Comparison of ENCODE assay signal across 8 cellular contexts in the genomic region with DNA sequence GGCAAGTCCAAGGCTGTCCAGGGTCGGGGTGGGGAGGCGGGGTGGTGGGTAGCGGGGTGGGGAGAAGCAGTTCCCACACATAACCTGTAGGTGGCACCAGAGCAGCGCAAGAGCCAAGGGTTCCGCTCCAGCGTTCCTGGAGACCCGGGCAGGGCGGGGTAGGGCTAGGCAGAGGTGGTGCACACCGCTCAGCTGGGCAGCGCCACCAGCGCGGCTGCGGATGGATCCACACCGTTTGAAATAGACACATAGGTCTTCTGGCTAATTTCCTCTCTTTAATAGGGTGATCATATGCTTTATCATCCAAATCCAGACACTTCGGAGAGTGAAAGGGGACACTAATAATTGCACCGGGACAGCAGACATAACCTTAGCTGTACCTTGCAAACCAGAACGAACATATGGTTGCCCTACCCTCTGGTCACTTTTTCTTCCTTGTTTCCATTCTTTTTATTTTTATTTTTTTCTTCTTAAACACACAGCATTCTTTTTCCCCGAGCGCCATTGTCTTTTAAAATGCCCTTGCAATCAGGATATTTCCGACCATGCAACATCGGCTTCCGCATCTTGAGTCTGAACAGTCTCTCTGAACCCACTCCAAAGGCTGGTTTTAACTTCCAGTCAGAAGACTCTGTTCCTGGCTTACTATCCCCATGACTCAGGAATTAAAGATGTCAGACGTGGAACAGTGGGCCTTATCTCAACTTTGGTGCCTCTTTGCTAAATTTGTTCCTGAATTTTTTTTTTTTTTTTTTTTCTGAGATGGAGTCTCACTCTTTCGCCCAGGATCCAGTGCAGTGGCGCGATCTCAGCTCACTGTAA. TPM values are rescaled to one million over a fixed set of nuclear protein-coding genes. Genes with fewer than 3 reads are reported as not detected.
DNase-seq lines count a peak whose midpoint lies in the region; ATAC-seq and TF ChIP-seq lines count a peak whose summit lies in the region.

No MANE protein-coding gene starts in this region.

- intact Hi-C loops in stomach (cut with DNase I; ENCODE audit: low total_unique reads): no loop called here

- 24 to 48% (median 25%) methylated on average over 15 to 26 of the region's 26 CpGs for WGBS in stomach, 5 donors

- H3K27me3 ChIP-seq in DND-41 (ENCODE audit: insufficient read depth, low read length, poor library complexity): no peaks in the 10 kb centered on the region
- peaks cover 23% of the 10 kb centered on the region for H3K27me3 ChIP-seq in neural progenitor cell
- no peaks in the 10 kb centered on the region for H3K27me3 ChIP-seq in stomach

- TF ChIP-seq EP300 in stomach (IDR thresholded peaks at IDR 0.05): no peak

- H2AFZ ChIP-seq in DND-41 (ENCODE audit: low read depth, low read length) (peak overlapping the region; percentile 62), neural progenitor cell (replicated peaks) (no peak overlapping the region)

- H3K9ac ChIP-seq in DND-41 (ENCODE audit: low read depth, low read length): peak overlapping the region; percentile 28; the same call in 1 of the 2 replicates
- no peak overlapping the region for H3K9ac ChIP-seq in neural progenitor cell

- DNase-seq in DND-41: peak; percentile 83
- DNase-seq in H4 (ENCODE audit: low spot score): peak; percentile 84
- DNase-seq in LHCN-M2 (ENCODE audit: low read depth): peak; percentile 72
- DNase-seq in RKO (ENCODE audit: low spot score): peak; percentile 90
- peak; percentile 74 for DNase-seq in activated T-helper 1 cell treated with Interleukin-2 at 50 U/mL for 16 hours (ENCODE audit: low read depth)
- DNase-seq in fibroblast of the aortic adventitia (ENCODE audit: low read depth): peak; percentile 78
- DNase-seq in neural progenitor cell (ENCODE audit: low spot score): peak; percentile 95
- DNase-seq in stomach: peak; percentile 91

- no peak overlapping the region for H3K27ac Mint-ChIP-seq in neural progenitor cell

- peaks cover 10% of the 10 kb centered on the region for H3K4me1 ChIP-seq in DND-41 (ENCODE audit: insufficient read depth, low read length)
- no peaks in the 10 kb centered on the region for H3K4me1 ChIP-seq in neural progenitor cell
- peaks cover 0 to 11% (median 9%) of the 10 kb centered on the region in 4 donors for H3K4me1 ChIP-seq in stomach

- H3K9me3 ChIP-seq in DND-41 (ENCODE audit: insufficient read depth, low read length, severe bottlenecking): no peaks in the 10 kb centered on the region
- no peaks in the 10 kb centered on the region for H3K9me3 ChIP-seq in neural progenitor cell (ENCODE audit: low read depth)
- no peaks in the 10 kb centered on the region for H3K9me3 ChIP-seq in stomach

- ATAC-seq in DND-41 (ENCODE audit: insufficient read depth, low read depth): peak; percentile 100

- no peak overlapping the region for H3K27ac ChIP-seq in DND-41 (ENCODE audit: low read length)
- no peak overlapping the region for H3K27ac ChIP-seq in neural progenitor cell
- H3K27ac ChIP-seq in stomach: peak overlapping the region in 2 of 5 donors; percentile 7 to 15

- peaks cover 6% of the 10 kb centered on the region for H3K27me3 Mint-ChIP-seq in neural progenitor cell (ENCODE audit: insufficient read depth, low read depth)

- no peaks in the 10 kb centered on the region for H4K20me1 ChIP-seq in DND-41 (ENCODE audit: insufficient read depth, low read length)
- no peaks in the 10 kb centered on the region for H4K20me1 ChIP-seq in neural progenitor cell (ENCODE audit: low read depth)

- TF ChIP-seq POLR2A in stomach (IDR thresholded peaks at IDR 0.05): no peak

- no peak overlapping the region for H3K4me3 Mint-ChIP-seq in neural progenitor cell

- no peaks in the 10 kb centered on the region for H3F3A ChIP-seq in neural progenitor cell (ENCODE audit: low read depth)

- H3K36me3 ChIP-seq in DND-41 (ENCODE audit: insufficient read depth, low read length): no peaks in the 10 kb centered on the region
- no peaks in the 10 kb centered on the region for H3K36me3 ChIP-seq in neural progenitor cell
- no peaks in the 10 kb centered on the region for H3K36me3 ChIP-seq in stomach

- peak; percentile 70 for TF ChIP-seq CTCF in DND-41 (IDR thresholded peaks at IDR 0.05; ENCODE audit: borderline replicate concordance, extremely low read depth, low read length, poor library complexity, severe bottlenecking)
- TF ChIP-seq CTCF in fibroblast of the aortic adventitia (IDR thresholded peaks at IDR 0.05; ENCODE audit: insufficient read depth, low read length): peak; percentile 79
- TF ChIP-seq CTCF in neural progenitor cell (IDR thresholded peaks at IDR 0.05): peak; percentile 77
- TF ChIP-seq CTCF in stomach (IDR thresholded peaks at IDR 0.05): peak in 4 of 7 experiments; percentile 57 to 98 (median 94)

- H3K4me2 ChIP-seq in DND-41 (ENCODE audit: insufficient read depth, low read length): peak overlapping the region; percentile 68
- H3K4me2 ChIP-seq in neural progenitor cell: peak overlapping the region; percentile 69

- H3K36me3 Mint-ChIP-seq in neural progenitor cell: no peaks in the 10 kb centered on the region

- H3K4me1 Mint-ChIP-seq in neural progenitor cell: peaks cover 19% of the 10 kb centered on the region

- H3K9me3 Mint-ChIP-seq in neural progenitor cell: no peaks in the 10 kb centered on the region

- H3K79me2 ChIP-seq in DND-41 (ENCODE audit: insufficient read depth, low read length) (no peaks in the 10 kb centered on the region), neural progenitor cell (ENCODE audit: low read depth) (no peaks in the 10 kb centered on the region)

- peak overlapping the region in 1 of 2 experiments; percentile 48; a peak in 2 of 4 replicates for H3K4me3 ChIP-seq in DND-41 (ENCODE audit: low read depth in 1 of 2, low read length in 2 of 2)
- H3K4me3 ChIP-seq in fibroblast of the aortic adventitia (ENCODE audit: low read depth, low read length): peak overlapping the region; percentile 58
- H3K4me3 ChIP-seq in neural progenitor cell: peak overlapping the region; percentile 22
- H3K4me3 ChIP-seq in stomach: peak overlapping the region; percentile 25 to 39 (median 32)

RNA-seq across cellular contexts. Expression of gene ZSCAN2, which starts 12.5 kb away (rescaled TPM):
- total RNA-seq in H4 (2014; rRNA removed; shearing (Covaris generic)): 7.6 and 7.8 TPM in 2 replicates
- total RNA-seq in LHCN-M2 (2014; rRNA removed): 10.3 and 17.5 TPM in 2 replicates
- polyA plus RNA-seq in LHCN-M2 (2012): 11.5 TPM
- 5.2 and 25.5 TPM in 2 replicates for total RNA-seq in fibroblast of the aortic adventitia (ENCODE audit: low replicate concordance)
- 6.7 and 14.2 TPM in 2 replicates for total RNA-seq in neural progenitor cell (ENCODE audit: low replicate concordance)
- total RNA-seq in stomach: 10 to 100 TPM in 2 of 5 donors, 1 to 10 TPM in 3; 1.2 to 28.1 (median 7.3) TPM
- polyA plus RNA-seq in stomach: 1 to 10 TPM; 3.0 to 8.5 (median 5.7) TPM
